ENCODE assay signal across 12 cellular contexts in genomic region chr19:29121684-29122083, GRCh38.
DNase-seq lines count a peak whose midpoint lies in the region; ATAC-seq and TF ChIP-seq lines count a peak whose summit lies in the region.
"Had no signal": no experiment of that assay in that cellular context is flagged by ENCODE, and none has a peak within 500 bp of the region (broad histone marks: within the 10 kb centered on the region; RNA-seq: fewer than 3 reads in every experiment).

No MANE protein-coding gene starts in this region.

- no peak overlapping the region for H3K4me3 Mint-ChIP-seq in neural crest cell
- H3K4me3 Mint-ChIP-seq: dendritic cell treated with granulocyte-macrophage colony-stimulating factor and Interleukin-4, amounts not matched to agents 40 ng/mL and 50 ng/mL, for 4 days had no signal

- H2AFZ ChIP-seq in DND-41 (ENCODE audit: low read depth, low read length) = no peak overlapping the region

- H3K9me3 ChIP-seq in DND-41 (ENCODE audit: insufficient read depth, low read length, severe bottlenecking) = no peaks in the 10 kb centered on the region
- H3K9me3 ChIP-seq in thyroid gland = no peaks in the 10 kb centered on the region
- H3K9me3 ChIP-seq: HAP-1 had no signal

- H3K79me2 ChIP-seq in DND-41 (ENCODE audit: insufficient read depth, low read length) = no peaks in the 10 kb centered on the region

- H3K27me3 Mint-ChIP-seq in neural crest cell (ENCODE audit: low read depth) = peaks cover 8% of the 10 kb centered on the region
- H3K27me3 Mint-ChIP-seq: dendritic cell treated with granulocyte-macrophage colony-stimulating factor and Interleukin-4, amounts not matched to agents 40 ng/mL and 50 ng/mL, for 4 days had no signal

- no peak for TF ChIP-seq POLR2A in thyroid gland (IDR thresholded peaks at IDR 0.05)

- H3K9ac ChIP-seq in DND-41 (ENCODE audit: low read depth, low read length) = no peak overlapping the region

- H3K4me1 ChIP-seq in DND-41 (ENCODE audit: insufficient read depth, low read length) = no peaks in the 10 kb centered on the region
- H3K4me1 ChIP-seq in thyroid gland = no peaks in the 10 kb centered on the region
- H3K4me1 ChIP-seq: HAP-1 had no signal

- no peaks in the 10 kb centered on the region for H4K20me1 ChIP-seq in DND-41 (ENCODE audit: insufficient read depth, low read length)

- ATAC-seq in DND-41 (ENCODE audit: insufficient read depth, low read depth) = no peak
- no peak for ATAC-seq in GM21529 (IDR thresholded peaks at IDR 0.05; ENCODE audit: unreplicated experiment)
- ATAC-seq in GM18868 (IDR thresholded peaks at IDR 0.05; ENCODE audit: unreplicated experiment) = no peak
- ATAC-seq: left colon had no signal

- H3K4me1 Mint-ChIP-seq in neural crest cell = no peaks in the 10 kb centered on the region

- no peak overlapping the region for H3K27ac Mint-ChIP-seq in neural crest cell (ENCODE audit: unreplicated experiment)
- H3K27ac Mint-ChIP-seq: dendritic cell treated with granulocyte-macrophage colony-stimulating factor and Interleukin-4, amounts not matched to agents 40 ng/mL and 50 ng/mL, for 4 days had no signal

- peaks cover 5% of the 10 kb centered on the region for H3K9me3 Mint-ChIP-seq in neural crest cell

- TF ChIP-seq CTCF in DND-41 (IDR thresholded peaks at IDR 0.05; ENCODE audit: borderline replicate concordance, extremely low read depth, low read length, poor library complexity, severe bottlenecking) (peak; percentile 55), dorsolateral prefrontal cortex (IDR thresholded peaks at IDR 0.05 in 54 of 56, conservative IDR thresholded peaks at IDR 0.05 in 2 of 56; ENCODE audit: low read depth in 1 of 56, partially characterized antibody in 56 of 56) (peak in 46 of 56 donors; percentile 11 to 53 (median 34)), neural crest cell (conservative IDR thresholded peaks at IDR 0.05) (peak; percentile 58), thyroid gland (IDR thresholded peaks at IDR 0.05) (peak in 1 of 6 experiments; percentile 37)

- no peak overlapping the region for H3K27ac ChIP-seq in DND-41 (ENCODE audit: low read length)
- no peak overlapping the region for H3K27ac ChIP-seq in dorsolateral prefrontal cortex
- no peak overlapping the region for H3K27ac ChIP-seq in thyroid gland

- H3K36me3 ChIP-seq in DND-41 (ENCODE audit: insufficient read depth, low read length) = no peaks in the 10 kb centered on the region
- H3K36me3 ChIP-seq in thyroid gland = no peaks in the 10 kb centered on the region
- H3K36me3 ChIP-seq: HAP-1 had no signal

- H3K36me3 Mint-ChIP-seq in neural crest cell (ENCODE audit: low read depth) = no peaks in the 10 kb centered on the region

- H3K4me3 ChIP-seq in DND-41 (ENCODE audit: low read depth in 1 of 2, low read length in 2 of 2) = no peak overlapping the region
- no peak overlapping the region for H3K4me3 ChIP-seq in dorsolateral prefrontal cortex
- no peak overlapping the region for H3K4me3 ChIP-seq in thyroid gland (replicated peaks in 1 of 3)
- H3K4me3 ChIP-seq: HAP-1 had no signal

- 31 to 36% methylated on average over 3 of the region's 3 CpGs for WGBS in thyroid gland, 2 donors

- intact Hi-C loops in dorsolateral prefrontal cortex (cut with DNase I) = no loop called here
- intact Hi-C loops in thyroid gland (cut with DNase I) = no loop called here

- H3K4me2 ChIP-seq in DND-41 (ENCODE audit: insufficient read depth, low read length) = no peak overlapping the region

- H3K27me3 ChIP-seq in DND-41 (ENCODE audit: insufficient read depth, low read length, poor library complexity) (no peaks in the 10 kb centered on the region), dorsolateral prefrontal cortex (peaks cover 0 to 22% (median 0%) of the 10 kb centered on the region in 45 donors), thyroid gland (no peaks in the 10 kb centered on the region)

- DNase-seq in DND-41 = no peak
- peak; percentile 7 for DNase-seq in HT1080 (ENCODE audit: low read depth)
- no peak for DNase-seq in dorsolateral prefrontal cortex
- DNase-seq in neural crest cell (ENCODE audit: low read depth, low spot score) = peak; percentile 53
- DNase-seq in mucosa of gallbladder (ENCODE audit: low spot score) = no peak
- DNase-seq in thyroid gland = no peak
- DNase-seq: left colon, SHP77 treated with DMSO at 0.1 percent for 48 hours had no signal

Comparison
In these comparisons a context has a peak if more than half of its experiments do, and no peak if none do; other contexts are left out.
1. DNase-seq: peak in HT1080 (single experiment) and neural crest cell (single experiment); none in DND-41 (single experiment), dorsolateral prefrontal cortex (0 of 10), mucosa of gallbladder (single experiment) and thyroid gland (0 of 2).